19 cellular contexts compared by ENCODE assay signal in genomic region chr15:63340353-63340752, GRCh38. TPM values are rescaled to one million over a fixed set of nuclear protein-coding genes. Genes with fewer than 3 reads are reported as not detected.
DNase-seq lines count a peak whose midpoint lies in the region; ATAC-seq and TF ChIP-seq lines count a peak whose summit lies in the region.
"Had no signal": no experiment of that assay in that cellular context is flagged by ENCODE, and none has a peak within 500 bp of the region (broad histone marks: within the 10 kb centered on the region; RNA-seq: fewer than 3 reads in every experiment).

No MANE protein-coding gene starts in this region.

- no peak for TF ChIP-seq EP300 in ovary (IDR thresholded peaks at IDR 0.05)

- H3K9me3 Mint-ChIP-seq in GM23338, result no peaks in the 10 kb centered on the region
- H3K9me3 Mint-ChIP-seq: CD4-positive, alpha-beta memory T cell had no signal

- intact Hi-C loops in ovary (cut with DNase I), result no loop called here

- no peak for TF ChIP-seq POLR2A in ovary (IDR thresholded peaks at IDR 0.05)

- H3K27me3 ChIP-seq in GM23338 (ENCODE audit: insufficient read depth), result no peaks in the 10 kb centered on the region
- H3K27me3 ChIP-seq in HUES64 (ENCODE audit: insufficient read depth, low read length), result peaks cover 2% of the 10 kb centered on the region; the same call in 1 of the 2 replicates
- no peaks in the 10 kb centered on the region for H3K27me3 ChIP-seq in iPS-18a (ENCODE audit: control insufficient read depth, insufficient read depth, low read length)
- no peaks in the 10 kb centered on the region for H3K27me3 ChIP-seq in mesendoderm (ENCODE audit: insufficient read depth, low read length, poor library complexity)
- no peaks in the 10 kb centered on the region for H3K27me3 ChIP-seq in ovary
- H3K27me3 ChIP-seq in mesenchymal stem cell (ENCODE audit: control insufficient read depth in 1 of 2, insufficient read depth in 1 of 2, low read length in 2 of 2), result no peaks in the 10 kb centered on the region
- H3K27me3 ChIP-seq: BLaER1, Peyer's patch had no signal

- H3K4me3 Mint-ChIP-seq in GM23338, result peak overlapping the region; percentile 50
- H3K4me3 Mint-ChIP-seq: CD4-positive, alpha-beta memory T cell had no signal

- H3K4me1 Mint-ChIP-seq in GM23338, result peaks cover 48% of the 10 kb centered on the region
- H3K4me1 Mint-ChIP-seq: CD4-positive, alpha-beta memory T cell had no signal

- no peaks in the 10 kb centered on the region for H3K9me3 ChIP-seq in HUES64 (ENCODE audit: insufficient read depth, low read depth, low read length)
- H3K9me3 ChIP-seq in iPS-18a (ENCODE audit: control insufficient read depth, low read depth, low read length), result no peaks in the 10 kb centered on the region
- no peaks in the 10 kb centered on the region for H3K9me3 ChIP-seq in ovary
- no peaks in the 10 kb centered on the region for H3K9me3 ChIP-seq in mesenchymal stem cell (ENCODE audit: control insufficient read depth, low read length)
- H3K9me3 ChIP-seq: BLaER1, Peyer's patch had no signal

- no peak overlapping the region for H2AFZ ChIP-seq in GM23338
- no peak overlapping the region for H2AFZ ChIP-seq in mesenchymal stem cell (ENCODE audit: low read depth, low read length)

- no peaks in the 10 kb centered on the region for H3K79me2 ChIP-seq in GM23338 (replicated peaks; ENCODE audit: insufficient read depth)
- no peaks in the 10 kb centered on the region for H3K79me2 ChIP-seq in mesendoderm (ENCODE audit: control insufficient read depth, insufficient read depth, low read length)

- peak; percentile 32 for ATAC-seq in GM23338
- ATAC-seq: Right ventricle myocardium inferior had no signal

- H3K4ac ChIP-seq in mesendoderm (ENCODE audit: low read depth, low read length), result no peak overlapping the region
- H3K4ac ChIP-seq in mesenchymal stem cell (ENCODE audit: low read depth in 1 of 2, low read length in 2 of 2), result no peak overlapping the region

- H3K36me3 ChIP-seq in GM23338 (ENCODE audit: insufficient read depth), result no peaks in the 10 kb centered on the region
- no peaks in the 10 kb centered on the region for H3K36me3 ChIP-seq in HUES64 (ENCODE audit: insufficient read depth, low read length)
- no peaks in the 10 kb centered on the region for H3K36me3 ChIP-seq in iPS-18a (ENCODE audit: control insufficient read depth, low read depth, low read length)
- peaks cover 14% of the 10 kb centered on the region for H3K36me3 ChIP-seq in mesendoderm (ENCODE audit: control insufficient read depth, insufficient read depth, low read length)
- H3K36me3 ChIP-seq in ovary, result no peaks in the 10 kb centered on the region
- peaks cover 14 to 94% of the 10 kb centered on the region in 2 experiments for H3K36me3 ChIP-seq in mesenchymal stem cell (ENCODE audit: control insufficient read depth in 1 of 2, insufficient read depth in 2 of 2, low read depth in 1 of 2, low read length in 2 of 2)
- H3K36me3 ChIP-seq: BLaER1 had no signal

- TF ChIP-seq CTCF in GM23338 (conservative IDR thresholded peaks at IDR 0.05; ENCODE audit: low read depth in 2 of 2) (no peak), ovary (IDR thresholded peaks at IDR 0.05) (no peak)

- no peaks in the 10 kb centered on the region; the same call in 2 of the 3 replicates for H3K36me3 Mint-ChIP-seq in GM23338 (ENCODE audit: low read depth)
- H3K36me3 Mint-ChIP-seq: CD4-positive, alpha-beta memory T cell had no signal

- no peak overlapping the region for H4K8ac ChIP-seq in mesendoderm (ENCODE audit: low read depth, low read length)
- no peak overlapping the region for H4K8ac ChIP-seq in mesenchymal stem cell (ENCODE audit: low read length)

- peak overlapping the region; percentile 6; the same call in 1 of the 2 replicates for H3K4me3 ChIP-seq in GM23338
- H3K4me3 ChIP-seq in HUES64 (ENCODE audit: low read length), result no peak overlapping the region; the same call in 1 of the 2 replicates
- H3K4me3 ChIP-seq in iPS-18a (ENCODE audit: low read length), result peak overlapping the region; percentile 1
- H3K4me3 ChIP-seq in mesendoderm (ENCODE audit: low read length), result no peak overlapping the region
- no peak overlapping the region for H3K4me3 ChIP-seq in ovary
- no peak overlapping the region for H3K4me3 ChIP-seq in mesenchymal stem cell (ENCODE audit: insufficient read depth in 1 of 2, low read depth in 1 of 2, low read length in 2 of 2)
- H3K4me3 ChIP-seq: BLaER1, Peyer's patch, SK-N-MC had no signal

- H3K9ac ChIP-seq in HUES64 (ENCODE audit: low read depth, low read length), result no peak overlapping the region
- no peak overlapping the region for H3K9ac ChIP-seq in iPS-18a (ENCODE audit: low read length)
- H3K9ac ChIP-seq in mesendoderm (ENCODE audit: low read length), result no peak overlapping the region
- H3K9ac ChIP-seq in mesenchymal stem cell (ENCODE audit: low read length), result no peak overlapping the region
- H3K9ac ChIP-seq: BLaER1 had no signal

- no peak for DNase-seq in GM23338 (ENCODE audit: low spot score)
- DNase-seq in mesendoderm, result no peak
- no peak for DNase-seq in ovary
- no peak for DNase-seq in SHP77 treated with DMSO at 0.1 percent for 48 hours (lab: John Stamatoyannopoulos, UW)
- DNase-seq in mesenchymal stem cell, result no peak
- DNase-seq: CD4-positive, alpha-beta memory T cell; DMS153; KG1; MV-4-11; NCI-H1930; NCI-H345; NCI-H526 treated with DMSO at 0.1 percent for 48 hours; NK-92 treated with Interleukin-12 subunit alpha and Interleukin-12 subunit beta, amount 100 ng/mL, for 24 hours; Peyer's patch had no signal

- H4K20me1 ChIP-seq in GM23338 (replicated peaks; ENCODE audit: insufficient read depth), result no peaks in the 10 kb centered on the region
- H4K20me1 ChIP-seq: BLaER1 had no signal

- no peaks in the 10 kb centered on the region for H3F3A ChIP-seq in GM23338 (replicated peaks; ENCODE audit: low read depth)

- WGBS in HUES64, result 21% methylated on average over 8 of the region's 8 CpGs
- WGBS in mesendoderm (ENCODE audit: extremely low coverage, insufficient coverage, low lambda C conversion rate), result no CpG with 5 or more reads among the region's 8 CpGs
- 86 to 90% (median 87%) methylated on average over 8 of the region's 8 CpGs for WGBS in ovary, 3 donors
- 71% methylated on average over 8 of the region's 8 CpGs for WGBS in mesenchymal stem cell

- H3K18ac ChIP-seq in mesendoderm (ENCODE audit: low read length) (no peak overlapping the region), mesenchymal stem cell (ENCODE audit: low read depth in 1 of 2, low read length in 2 of 2) (peak overlapping the region in 1 of 2 experiments; percentile 63)

- H3K4me2 ChIP-seq in GM23338 (peak overlapping the region; percentile 28), mesendoderm (ENCODE audit: low read length) (no peak overlapping the region), mesenchymal stem cell (ENCODE audit: low read length, poor library complexity, severe bottlenecking) (no peak overlapping the region)
- H3K4me2 ChIP-seq: BLaER1 had no signal

- H3K4me1 ChIP-seq in GM23338 (ENCODE audit: insufficient read depth) (peaks cover 27% of the 10 kb centered on the region), HUES64 (ENCODE audit: insufficient read depth, low read length) (peaks cover 26% of the 10 kb centered on the region), iPS-18a (ENCODE audit: control insufficient read depth, low read depth, low read length) (peaks cover 30% of the 10 kb centered on the region), mesendoderm (ENCODE audit: control insufficient read depth, low read depth, low read length) (peaks cover 8% of the 10 kb centered on the region), ovary (ENCODE audit: insufficient read depth) (no peaks in the 10 kb centered on the region), mesenchymal stem cell (ENCODE audit: control insufficient read depth, insufficient read depth, low read depth, low read length) (peaks cover 28% of the 10 kb centered on the region)
- H3K4me1 ChIP-seq: Peyer's patch had no signal

- no peaks in the 10 kb centered on the region for H3K79me1 ChIP-seq in mesendoderm (ENCODE audit: low read length)
- no peaks in the 10 kb centered on the region for H3K79me1 ChIP-seq in mesenchymal stem cell (replicated peaks; ENCODE audit: low read length, poor library complexity, severe bottlenecking)

- H3K27ac ChIP-seq in GM23338 (ENCODE audit: low read depth) (no peak overlapping the region), HUES64 (ENCODE audit: low read depth, low read length) (peak overlapping the region; percentile 60; the same call in 1 of the 2 replicates), iPS-18a (ENCODE audit: low read length) (no peak overlapping the region), mesendoderm (ENCODE audit: low read depth, low read length) (no peak overlapping the region), ovary (no peak overlapping the region), mesenchymal stem cell (ENCODE audit: low read length, poor library complexity, severe bottlenecking) (no peak overlapping the region)
- H3K27ac ChIP-seq: BLaER1, Peyer's patch, SK-N-MC had no signal

- no peak overlapping the region for H3K14ac ChIP-seq in mesenchymal stem cell (ENCODE audit: low read length in 2 of 2)

- no peak overlapping the region for H2BK5ac ChIP-seq in mesendoderm (ENCODE audit: low read length)
- no peak overlapping the region for H2BK5ac ChIP-seq in mesenchymal stem cell (ENCODE audit: low read depth, low read length, poor library complexity, severe bottlenecking)

- H2BK120ac ChIP-seq in mesendoderm (ENCODE audit: low read depth, low read length) (no peak overlapping the region), mesenchymal stem cell (ENCODE audit: low read depth, low read length) (no peak overlapping the region)

- H3K23ac ChIP-seq in mesendoderm (ENCODE audit: low read length) (peak overlapping the region; percentile 17), mesenchymal stem cell (ENCODE audit: low read length in 2 of 2) (no peak overlapping the region)

- 0 out of 2 replicates have a peak overlapping the region, but pooled peaks have one; percentile 9 for H3K27ac Mint-ChIP-seq in GM23338

- H2BK12ac ChIP-seq in mesenchymal stem cell (ENCODE audit: low read length in 2 of 2), result peak overlapping the region in 1 of 2 experiments; percentile 11

- peaks cover 4% of the 10 kb centered on the region; the same call in 1 of the 2 replicates for H3K9me2 ChIP-seq in GM23338 (ENCODE audit: insufficient read depth)

- H4K91ac ChIP-seq in mesenchymal stem cell (ENCODE audit: low read length), result no peak overlapping the region

- peaks cover 2% of the 10 kb centered on the region for H3K27me3 Mint-ChIP-seq in GM23338 (ENCODE audit: insufficient read depth, low read depth, poor library complexity)

- H4K5ac ChIP-seq in mesendoderm (ENCODE audit: low read length), result no peak overlapping the region

- H2AK5ac ChIP-seq in mesendoderm (ENCODE audit: low read length) (no peak overlapping the region), mesenchymal stem cell (ENCODE audit: low read length, severe bottlenecking) (no peak overlapping the region)

- H2BK15ac ChIP-seq in mesendoderm (replicated peaks; ENCODE audit: low read depth), result no peak overlapping the region
- no peak overlapping the region for H2BK15ac ChIP-seq in mesenchymal stem cell (ENCODE audit: low read depth, poor library complexity, severe bottlenecking)

- peak overlapping the region; percentile 25 for H3K56ac ChIP-seq in mesendoderm (ENCODE audit: low read length)

RNA-seq across cellular contexts. Expression of gene CA12, which starts 41.3 kb away (rescaled TPM):
- 2.9 and 5.2 TPM in 2 replicates for total RNA-seq in GM23338 (2014; rRNA removed; shearing (Covaris generic))
- polyA plus RNA-seq in GM23338 (2016; fragmentation: Nextera tagmentation; extraction: Ambion mirVana) (2.7 and 2.9 TPM in 2 replicates), ovary (1 to 10 TPM in 1 of 2 donors, under 1 TPM in 1; 0.16 to 4.6 TPM)
- polyA plus RNA-seq in HUES64 (2013, experiment 1 of 2), result 2.0 TPM
- 2.2 TPM for polyA plus RNA-seq in HUES64 (2013, experiment 2 of 2)
- 5.9 TPM for polyA plus RNA-seq in mesendoderm (2013, experiment 1 of 2)
- polyA plus RNA-seq in mesendoderm (2013, experiment 2 of 2), result 5.5 TPM
- total RNA-seq in ovary, result 10 to 100 TPM in 1 of 7 donors, 1 to 10 TPM in 4, under 1 TPM in 1, not detected in 1; 0.61 to 10.5 (median 3.5) TPM
- 4.9 TPM for polyA plus RNA-seq in mesenchymal stem cell (2013, experiment 1 of 2)
- polyA plus RNA-seq in mesenchymal stem cell (2013, experiment 2 of 2), result 4.9 TPM
- total RNA-seq: CD4-positive, alpha-beta memory T cell had no signal
- polyA plus RNA-seq: CD4-positive, alpha-beta memory T cell had no signal

Comparison
In these comparisons a context has a peak if more than half of its experiments do, and no peak if none do; other contexts are left out.
1. H3K4me3 ChIP-seq: peak in GM23338 (single experiment) and iPS-18a (single experiment); none in HUES64 (single experiment), mesendoderm (single experiment), ovary (single experiment) and mesenchymal stem cell (0 of 2).